In genomic region chr10:87961314-87961713, GRCh38 we compare ENCODE assay signal across 12 cellular contexts.
DNase-seq lines count a peak whose midpoint lies in the region; ATAC-seq and TF ChIP-seq lines count a peak whose summit lies in the region.
"Had no signal": no experiment of that assay in that cellular context is flagged by ENCODE, and none has a peak within 500 bp of the region (broad histone marks: within the 10 kb centered on the region; RNA-seq: fewer than 3 reads in every experiment).

No MANE protein-coding gene starts in this region.

- no peak for TF ChIP-seq EP300 in gastroesophageal sphincter (IDR thresholded peaks at IDR 0.05)

- peaks cover 21 to 43% of the 10 kb centered on the region in 2 donors for H3K4me1 ChIP-seq in thoracic aorta (ENCODE audit: control insufficient read depth in 1 of 2, low read depth in 2 of 2)
- peaks cover 0 to 13% (median 0%) of the 10 kb centered on the region in 3 donors for H3K4me1 ChIP-seq in gastroesophageal sphincter

- no peak for TF ChIP-seq POLR2A in gastroesophageal sphincter (IDR thresholded peaks at IDR 0.05)

- no peaks in the 10 kb centered on the region for H3K9me3 ChIP-seq in thoracic aorta
- no peaks in the 10 kb centered on the region for H3K9me3 ChIP-seq in gastroesophageal sphincter
- H3K9me3 ChIP-seq: sigmoid colon had no signal

- peak overlapping the region; percentile 66 to 69 for H3K27ac ChIP-seq in thoracic aorta
- H3K27ac ChIP-seq in gastroesophageal sphincter, result peak overlapping the region in 1 of 4 donors; percentile 26
- H3K27ac ChIP-seq: sigmoid colon had no signal

- peaks cover 4% of the 10 kb centered on the region for H3K36me3 ChIP-seq in thoracic aorta
- peaks cover 0 to 46% of the 10 kb centered on the region in 2 donors for H3K36me3 ChIP-seq in gastroesophageal sphincter

- ATAC-seq in thoracic aorta (ENCODE audit: insufficient number of reproducible peaks, low FRiP score, low read depth), result peak; percentile 95
- no peak for ATAC-seq in gastroesophageal sphincter
- no peak for ATAC-seq in HG03097 (IDR thresholded peaks at IDR 0.05; ENCODE audit: low FRiP score, unreplicated experiment)
- ATAC-seq: stimulated activated naive CD8-positive, alpha-beta T cell treated with anti-CD3 and anti-CD28 coated beads, Interleukin-15, amount 100 ng/mL, for 72 hours had no signal

- TF ChIP-seq CTCF in HFF-Myc (IDR thresholded peaks at IDR 0.05; ENCODE audit: low read depth, low read length, missing control alignments) (no peak), thoracic aorta (IDR thresholded peaks at IDR 0.05) (no peak), gastroesophageal sphincter (IDR thresholded peaks at IDR 0.05) (no peak)

- H3K27me3 ChIP-seq in thoracic aorta (replicated peaks; ENCODE audit: insufficient read depth) (no peaks in the 10 kb centered on the region), gastroesophageal sphincter (no peaks in the 10 kb centered on the region)
- H3K27me3 ChIP-seq: sigmoid colon had no signal

- 41 to 45% methylated on average over 2 of the region's 2 CpGs for WGBS in gastroesophageal sphincter (ENCODE audit: low coverage in 1 of 2), 2 donors

- no peak overlapping the region for H3K4me3 ChIP-seq in HFF-Myc (replicated peaks; ENCODE audit: low read depth, low read length)
- peak overlapping the region; percentile 28 for H3K4me3 ChIP-seq in thoracic aorta
- H3K4me3 ChIP-seq in gastroesophageal sphincter, result no peak overlapping the region
- H3K4me3 ChIP-seq: sigmoid colon had no signal

- DNase-seq in HFF-Myc (ENCODE audit: extremely low read depth, low read depth), result peak; percentile 27
- peak; percentile 65 for DNase-seq in astrocyte of the hippocampus (ENCODE audit: low read depth, low spot score)
- peak; percentile 28 for DNase-seq in iris pigment epithelial cell (ENCODE audit: low read depth)
- no peak for DNase-seq in thoracic aorta (ENCODE audit: low spot score)
- DNase-seq in T-helper 1 cell, result no peak
- no peak for DNase-seq in DMS114 treated with DMSO at 0.1 percent for 48 hours (lab: John Stamatoyannopoulos, UW; ENCODE audit: unreplicated experiment)
- DNase-seq: activated naive CD4-positive, alpha-beta T cell treated with anti-CD3 and anti-CD28 coated beads, Interleukin-2, amount 50 U/mL, for 16 hours; NCI-H526; sigmoid colon; stimulated activated naive CD8-positive, alpha-beta T cell treated with anti-CD3 and anti-CD28 coated beads, Interleukin-15, amount 100 ng/mL, for 72 hours had no signal

Comparison
In these comparisons a context has a peak if more than half of its experiments do, and no peak if none do; other contexts are left out.
1. DNase-seq: peak in HFF-Myc (single experiment), astrocyte of the hippocampus (single experiment) and iris pigment epithelial cell (single experiment); none in thoracic aorta (single experiment), T-helper 1 cell (0 of 5) and DMS114 treated with DMSO at 0.1 percent for 48 hours (single experiment).